Comparison of ENCODE assay signal across 12 cellular contexts in genomic region chr12:108589028-108589839, GRCh38. TPM values are rescaled to one million over a fixed set of nuclear protein-coding genes. Genes with fewer than 3 reads are reported as not detected.
A peak's percentile ranks its signal among the peaks of the same experiment; 100 is the strongest.
DNase-seq lines count a peak whose midpoint lies in the region; ATAC-seq and TF ChIP-seq lines count a peak whose summit lies in the region.
"Had no signal": no experiment of that assay in that cellular context is flagged by ENCODE, and none has a peak within 500 bp of the region (broad histone marks: within the 10 kb centered on the region; RNA-seq: fewer than 3 reads in every experiment).

No MANE protein-coding gene starts in this region.

- H3K9me3 ChIP-seq in IMR-90 (ENCODE audit: control insufficient read depth, insufficient read depth, low read length) (no peaks in the 10 kb centered on the region), SK-N-SH (no peaks in the 10 kb centered on the region), smooth muscle cell (replicated peaks; ENCODE audit: low read depth) (no peaks in the 10 kb centered on the region)

- BruUV-seq in IMR-90 (replicated peaks; lab: Mats Ljungman, UMichigan), result no TSS peak

- no peak for TF ChIP-seq POLR2A in IMR-90 (IDR thresholded peaks at IDR 0.05; ENCODE audit: low read depth, low read length)

- WGBS in IMR-90 (ENCODE audit: extremely low coverage in 2 of 2, insufficient read length in 1 of 2), 2 experiments, result 37% methylated on average over 5 of the region's 15 CpGs; no CpG with 5 or more reads in 1 of the 2 experiments
- 36% methylated on average over 10 of the region's 15 CpGs for WGBS in SK-N-SH (ENCODE audit: low lambda C conversion rate)
- WGBS in smooth muscle cell (ENCODE audit: low lambda C conversion rate), result 45% methylated on average over 15 of the region's 15 CpGs

- CTCF ChIA-PET in IMR-90 (lab: Yijun Ruan, JAX), result no interaction called here
- CTCF ChIA-PET in SK-N-SH (lab: Yijun Ruan, JAX), result interaction anchor here (0.7 to 3.5 kb wide), 4 partner anchors 19 to 33 kb away, joined by 5 to 21 read pairs (median 8); no protein-coding TSS in a partner anchor

- no peak overlapping the region for H3K4me3 Mint-ChIP-seq in progenitor cell of endocrine pancreas (ENCODE audit: low read depth)
- H3K4me3 Mint-ChIP-seq: activated CD8-positive, alpha-beta T cell treated with anti-CD3 and anti-CD28 coated beads for 36 hours had no signal

- H3K4me1 ChIP-seq in IMR-90 (ENCODE audit: control insufficient read depth, insufficient read depth, low read length) (peaks cover 8% of the 10 kb centered on the region; the same call in 1 of the 2 replicates), SK-N-SH (ENCODE audit: control insufficient read depth in 1 of 2, insufficient read depth in 2 of 2, low read depth in 1 of 2, low read length in 1 of 2) (peaks cover 0 to 20% of the 10 kb centered on the region in 2 experiments; a peak in 1 of 4 replicates), smooth muscle cell (ENCODE audit: low read depth) (peaks cover 18% of the 10 kb centered on the region)

- H3K9me3 Mint-ChIP-seq in progenitor cell of endocrine pancreas (ENCODE audit: low read depth), result no peaks in the 10 kb centered on the region
- H3K9me3 Mint-ChIP-seq: activated CD8-positive, alpha-beta T cell treated with anti-CD3 and anti-CD28 coated beads for 36 hours had no signal

- H2AK9ac ChIP-seq in IMR-90 (replicated peaks; ENCODE audit: low read depth, low read length, poor library complexity), result peak overlapping the region; percentile 23

- no peaks in the 10 kb centered on the region for H3K9me1 ChIP-seq in IMR-90 (ENCODE audit: insufficient read depth, low read length)

- H3K4me3 ChIP-seq in IMR-90 (ENCODE audit: insufficient read depth, low read depth, low read length), result no peak overlapping the region
- no peak overlapping the region for H3K4me3 ChIP-seq in SK-N-SH (ENCODE audit: low read depth in 2 of 2, low read length in 1 of 2)
- no peak overlapping the region for H3K4me3 ChIP-seq in fibroblast of villous mesenchyme (ENCODE audit: low read depth, low read length)
- H3K4me3 ChIP-seq in smooth muscle cell, result no peak overlapping the region
- H3K4me3 ChIP-seq: dorsolateral prefrontal cortex had no signal

- no peak overlapping the region for H2BK5ac ChIP-seq in IMR-90 (ENCODE audit: low read depth, low read length, poor library complexity, severe bottlenecking)

- no peaks in the 10 kb centered on the region for H3K79me1 ChIP-seq in IMR-90 (ENCODE audit: low read depth in 1 of 2, low read length in 2 of 2)

- peak overlapping the region; percentile 25; the same call in 1 of the 2 replicates for H2AK5ac ChIP-seq in IMR-90 (ENCODE audit: low read depth, low read length)

- DNase-seq in IMR-90 (no peak), SK-N-SH (peak; percentile 77), fibroblast of villous mesenchyme (ENCODE audit: low read depth) (peak; percentile 82), smooth muscle cell (lab: John Stamatoyannopoulos, UW; ENCODE audit: unreplicated experiment) (no peak), 8988T (no peak), progenitor cell of endocrine pancreas (ENCODE audit: low spot score, unreplicated experiment) (no peak)
- DNase-seq: activated CD8-positive, alpha-beta T cell treated with anti-CD3 and anti-CD28 coated beads for 36 hours; activated naive CD4-positive, alpha-beta T cell treated with anti-CD3 and anti-CD28 coated beads, Interleukin-2, amount 50 U/mL, for 16 hours; dorsolateral prefrontal cortex; MM.1S; NCI-H774 had no signal

- H3K9ac ChIP-seq in IMR-90 (ENCODE audit: low read depth, low read length) (no peak overlapping the region), SK-N-SH (no peak overlapping the region), smooth muscle cell (ENCODE audit: low read depth) (no peak overlapping the region)

- no peak for TF ChIP-seq EP300 in SK-N-SH (IDR thresholded peaks at IDR 0.05; ENCODE audit: borderline replicate concordance in 1 of 2, low read depth in 1 of 2, low read length in 1 of 2)

- H3K79me2 ChIP-seq in SK-N-SH (ENCODE audit: insufficient read depth) (no peaks in the 10 kb centered on the region), smooth muscle cell (ENCODE audit: low read depth) (no peaks in the 10 kb centered on the region)

- POLR2A ChIA-PET in IMR-90 (lab: Charles Lee; ENCODE audit: unreplicated experiment) (interaction anchor here (0.7 kb wide), 1 partner anchor 216 kb away, joined by 4 read pairs; no protein-coding TSS in a partner anchor), SK-N-SH (lab: Yijun Ruan, JAX) (no interaction called here)

- no peak overlapping the region for H2BK15ac ChIP-seq in IMR-90 (ENCODE audit: low read depth, low read length)

- H3K56ac ChIP-seq in IMR-90 (ENCODE audit: extremely low read depth, insufficient read depth, low read length), result no peak overlapping the region

- intact Hi-C loops in IMR-90 (cut with micrococcal nuclease), result no loop called here

- H2AFZ ChIP-seq in IMR-90 (replicated peaks; ENCODE audit: low read length, poor library complexity) (peak overlapping the region; percentile 74), SK-N-SH (ENCODE audit: low read depth) (no peak overlapping the region), smooth muscle cell (ENCODE audit: low read depth) (no peak overlapping the region)

- ATAC-seq in IMR-90 (ENCODE audit: low read depth), result peak; percentile 60; the same call in 1 of the 2 replicates
- ATAC-seq in HG03095 (IDR thresholded peaks at IDR 0.05; ENCODE audit: unreplicated experiment), result no peak
- ATAC-seq: activated CD8-positive, alpha-beta T cell treated with anti-CD3 and anti-CD28 coated beads for 36 hours had no signal

- no peak overlapping the region for H4K5ac ChIP-seq in IMR-90 (ENCODE audit: low read depth, low read length)

- H3K14ac ChIP-seq in IMR-90 (replicated peaks; ENCODE audit: low read depth, low read length), result no peak overlapping the region

- peaks cover 1% of the 10 kb centered on the region for H3K4me1 Mint-ChIP-seq in progenitor cell of endocrine pancreas (ENCODE audit: low read depth)

- H3K27me3 Mint-ChIP-seq in progenitor cell of endocrine pancreas, result peaks cover 4% of the 10 kb centered on the region
- H3K27me3 Mint-ChIP-seq: activated CD8-positive, alpha-beta T cell treated with anti-CD3 and anti-CD28 coated beads for 36 hours had no signal

- H3K27ac Mint-ChIP-seq in progenitor cell of endocrine pancreas, result no peak overlapping the region
- H3K27ac Mint-ChIP-seq: activated CD8-positive, alpha-beta T cell treated with anti-CD3 and anti-CD28 coated beads for 36 hours had no signal

- no peaks in the 10 kb centered on the region for H3K36me3 Mint-ChIP-seq in progenitor cell of endocrine pancreas (ENCODE audit: insufficient read depth)

- dilution Hi-C loops in IMR-90 (cut with HindIII; ENCODE audit: low sequenced_read_pairs, unreplicated experiment), result no loop called here

- H3K27me3 ChIP-seq in IMR-90 (ENCODE audit: control insufficient read depth, insufficient read depth, low read length) (peaks cover 7% of the 10 kb centered on the region), SK-N-SH (ENCODE audit: insufficient read depth) (no peaks in the 10 kb centered on the region), smooth muscle cell (ENCODE audit: low read depth) (no peaks in the 10 kb centered on the region)
- H3K27me3 ChIP-seq: dorsolateral prefrontal cortex had no signal

- H4K91ac ChIP-seq in IMR-90 (ENCODE audit: insufficient read depth, low read depth, low read length), result no peak overlapping the region

- no peak overlapping the region for H3K4ac ChIP-seq in IMR-90 (ENCODE audit: low read depth, low read length)

- H2BK120ac ChIP-seq in IMR-90 (ENCODE audit: low read depth, low read length), result no peak overlapping the region

- no peaks in the 10 kb centered on the region for H4K20me1 ChIP-seq in IMR-90 (ENCODE audit: insufficient read depth, low read length)
- H4K20me1 ChIP-seq in SK-N-SH (ENCODE audit: insufficient read depth), result no peaks in the 10 kb centered on the region
- no peaks in the 10 kb centered on the region for H4K20me1 ChIP-seq in smooth muscle cell (ENCODE audit: low read depth)

- H3K18ac ChIP-seq in IMR-90 (ENCODE audit: low read depth, low read length), result no peak overlapping the region; the same call in 1 of the 2 replicates

- TF ChIP-seq RAD21 in IMR-90 (IDR thresholded peaks at IDR 0.05; ENCODE audit: low read length) (no peak), SK-N-SH (IDR thresholded peaks at IDR 0.05; ENCODE audit: low read length) (no peak)

- no peaks in the 10 kb centered on the region for H3K9me2 ChIP-seq in SK-N-SH

- peaks cover 2% of the 10 kb centered on the region; the same call in 1 of the 2 replicates for H3K36me3 ChIP-seq in IMR-90 (ENCODE audit: control insufficient read depth, insufficient read depth, low read length)
- peaks cover 0 to 2% of the 10 kb centered on the region in 2 experiments for H3K36me3 ChIP-seq in SK-N-SH (replicated peaks in 1 of 2; ENCODE audit: control insufficient read depth in 1 of 2, insufficient read depth in 2 of 2, low read length in 1 of 2)
- H3K36me3 ChIP-seq in smooth muscle cell (ENCODE audit: low read depth), result no peaks in the 10 kb centered on the region

- no peak overlapping the region for H2BK20ac ChIP-seq in IMR-90 (ENCODE audit: low read depth, low read length)

- in situ Hi-C loops in IMR-90 (cut with MboI; ENCODE audit: low sequenced_read_pairs), result no loop called here

- peak overlapping the region; percentile 14; the same call in 1 of the 2 replicates for H3K4me2 ChIP-seq in IMR-90 (ENCODE audit: low read depth, low read length)
- no peak overlapping the region for H3K4me2 ChIP-seq in SK-N-SH
- H3K4me2 ChIP-seq in smooth muscle cell, result peak overlapping the region; percentile 73

- TF ChIP-seq CTCF in IMR-90 (conservative IDR thresholded peaks at IDR 0.05; ENCODE audit: low read depth, low read length) (no peak), SK-N-SH (IDR thresholded peaks at IDR 0.05) (no peak), fibroblast of villous mesenchyme (IDR thresholded peaks at IDR 0.05; ENCODE audit: insufficient read depth, low read depth, low read length) (no peak), smooth muscle cell (IDR thresholded peaks at IDR 0.05; ENCODE audit: borderline replicate concordance, insufficient read depth, poor library complexity, severe bottlenecking) (no peak), progenitor cell of endocrine pancreas (IDR thresholded peaks at IDR 0.05; ENCODE audit: unreplicated experiment) (no peak)

- H3F3A ChIP-seq in SK-N-SH (replicated peaks; ENCODE audit: insufficient read depth) (no peaks in the 10 kb centered on the region), smooth muscle cell (ENCODE audit: low read depth) (peaks cover 7% of the 10 kb centered on the region)

- H3K27ac ChIP-seq in IMR-90 (ENCODE audit: insufficient read depth, low read length), result no peak overlapping the region
- H3K27ac ChIP-seq in SK-N-SH (ENCODE audit: low read depth in 2 of 2, low read length in 1 of 2), result peak overlapping the region in 1 of 2 experiments; percentile 29; a peak in 1 of 4 replicates
- H3K27ac ChIP-seq in smooth muscle cell (ENCODE audit: low read depth), result peak overlapping the region; percentile 57

- H4K8ac ChIP-seq in IMR-90 (ENCODE audit: low read depth in 2 of 2, low read length in 2 of 2), result no peak overlapping the region

- H3K23ac ChIP-seq in IMR-90 (ENCODE audit: low read depth, low read length), result no peak overlapping the region

RNA-seq across cellular contexts. Expression of gene TMEM119, which starts 8.7 kb away (rescaled TPM):
- 6.7 and 8.1 TPM in 2 replicates for total RNA-seq in IMR-90 (2012; rRNA removed)
- polyA plus RNA-seq in IMR-90 (2012; rRNA removed), result 8.4 and 9.2 TPM in 2 replicates
- polyA plus RNA-seq in IMR-90 (2012; cell fraction: cytosol; rRNA removed), result 9.3 and 21.4 TPM in 2 replicates
- 4.5 and 5.0 TPM in 2 replicates for polyA plus RNA-seq in IMR-90 (2012; cell fraction: nucleus; rRNA removed; ENCODE audit: low replicate concordance)
- 25.7 and 28.2 TPM in 2 replicates for polyA plus RNA-seq in SK-N-SH (2012; rRNA removed)
- 19.1 and 26.9 TPM in 2 replicates for polyA plus RNA-seq in SK-N-SH (2012; cell fraction: cytosol; rRNA removed)
- 9.4 and 11.8 TPM in 2 replicates for polyA plus RNA-seq in SK-N-SH (2012; cell fraction: nucleus; rRNA removed)
- total RNA-seq in fibroblast of villous mesenchyme, result 83.3 and 186 TPM in 2 replicates
- 40.9 and 41.9 TPM in 2 replicates for total RNA-seq in smooth muscle cell
- 67.2 and 103 TPM in 2 replicates for polyA plus RNA-seq in smooth muscle cell
- total RNA-seq in progenitor cell of endocrine pancreas, result 0.24 TPM in 1 of 2 replicates, not detected in the other
- total RNA-seq: activated CD8-positive, alpha-beta T cell treated with anti-CD3 and anti-CD28 coated beads for 36 hours had no signal

RNA-seq across cellular contexts. Expression of gene ISCU, which starts 26.8 kb away (rescaled TPM):
- total RNA-seq in IMR-90 (2012; rRNA removed), result 52.7 and 58.3 TPM in 2 replicates
- 77.9 and 87.2 TPM in 2 replicates for polyA plus RNA-seq in IMR-90 (2012; rRNA removed)
- polyA plus RNA-seq in IMR-90 (2012; cell fraction: cytosol; rRNA removed), result 38.1 and 73.2 TPM in 2 replicates
- 37.4 and 201 TPM in 2 replicates for polyA plus RNA-seq in IMR-90 (2012; cell fraction: nucleus; rRNA removed; ENCODE audit: low replicate concordance)
- polyA plus RNA-seq in SK-N-SH (2012; rRNA removed), result 165 and 166 TPM in 2 replicates
- 165 and 208 TPM in 2 replicates for polyA plus RNA-seq in SK-N-SH (2012; cell fraction: cytosol; rRNA removed)
- polyA plus RNA-seq in SK-N-SH (2012; cell fraction: nucleus; rRNA removed), result 180 and 206 TPM in 2 replicates
- 105 TPM in 2 replicates for total RNA-seq in fibroblast of villous mesenchyme
- total RNA-seq in smooth muscle cell, result 134 and 138 TPM in 2 replicates
- 140 and 154 TPM in 2 replicates for polyA plus RNA-seq in smooth muscle cell
- 57.4 and 69.7 TPM in 2 replicates for total RNA-seq in progenitor cell of endocrine pancreas

RNA-seq across cellular contexts. Expression of gene SART3, which starts 28.3 kb away (rescaled TPM):
- total RNA-seq in IMR-90 (2012; rRNA removed), result 37.8 and 61.7 TPM in 2 replicates
- polyA plus RNA-seq in IMR-90 (2012; rRNA removed), result 19.8 and 22.6 TPM in 2 replicates
- 11.8 and 12.7 TPM in 2 replicates for polyA plus RNA-seq in IMR-90 (2012; cell fraction: cytosol; rRNA removed)
- polyA plus RNA-seq in IMR-90 (2012; cell fraction: nucleus; rRNA removed; ENCODE audit: low replicate concordance), result 18.0 and 42.4 TPM in 2 replicates
- 23.4 and 28.9 TPM in 2 replicates for polyA plus RNA-seq in SK-N-SH (2012; rRNA removed)
- polyA plus RNA-seq in SK-N-SH (2012; cell fraction: cytosol; rRNA removed), result 25.3 and 27.8 TPM in 2 replicates
- polyA plus RNA-seq in SK-N-SH (2012; cell fraction: nucleus; rRNA removed), result 61.7 and 64.4 TPM in 2 replicates
- 41.2 and 59.2 TPM in 2 replicates for total RNA-seq in fibroblast of villous mesenchyme
- total RNA-seq in smooth muscle cell, result 64.3 and 94.5 TPM in 2 replicates
- 22.7 and 27.2 TPM in 2 replicates for polyA plus RNA-seq in smooth muscle cell
- total RNA-seq in progenitor cell of endocrine pancreas, result 74.5 and 87.6 TPM in 2 replicates

RNA-seq across cellular contexts. Expression of gene SELPLG, which starts 44.5 kb away (rescaled TPM):
- total RNA-seq in IMR-90 (2012; rRNA removed), result 2.8 and 3.2 TPM in 2 replicates
- 10.8 and 13.9 TPM in 2 replicates for polyA plus RNA-seq in IMR-90 (2012; rRNA removed)
- 7.9 and 13.9 TPM in 2 replicates for polyA plus RNA-seq in IMR-90 (2012; cell fraction: cytosol; rRNA removed)
- 29.8 and 69.7 TPM in 2 replicates for polyA plus RNA-seq in IMR-90 (2012; cell fraction: nucleus; rRNA removed; ENCODE audit: low replicate concordance)
- polyA plus RNA-seq in SK-N-SH (2012; rRNA removed), result 2.8 and 3.2 TPM in 2 replicates
- 1.3 and 2.1 TPM in 2 replicates for polyA plus RNA-seq in SK-N-SH (2012; cell fraction: cytosol; rRNA removed)
- 5.8 and 6.0 TPM in 2 replicates for polyA plus RNA-seq in SK-N-SH (2012; cell fraction: nucleus; rRNA removed)
- total RNA-seq in fibroblast of villous mesenchyme, result 1.3 and 2.2 TPM in 2 replicates
- total RNA-seq in smooth muscle cell, result 1.3 and 2.0 TPM in 2 replicates
- polyA plus RNA-seq in smooth muscle cell, result 0.09 and 1.6 TPM in 2 replicates
- total RNA-seq in progenitor cell of endocrine pancreas, result not detected in 2 replicates

Comparison
In these comparisons a context has a peak if more than half of its experiments do, and no peak if none do; other contexts are left out.
1. DNase-seq: peak in SK-N-SH (single experiment) and fibroblast of villous mesenchyme (single experiment); none in IMR-90 (single experiment), smooth muscle cell (single experiment), 8988T (single experiment) and progenitor cell of endocrine pancreas (single experiment).